In genomic region chr17:21719511-21720226, GRCh38 we compare ENCODE assay signal across 18 cellular contexts. TPM values are rescaled to one million over a fixed set of nuclear protein-coding genes. Genes with fewer than 3 reads are reported as not detected.
"Had no signal": no experiment of that assay in that cellular context is flagged by ENCODE, and none has a peak within 500 bp of the region (broad histone marks: within the 10 kb centered on the region; RNA-seq: fewer than 3 reads in every experiment).

No MANE protein-coding gene starts in this region.

RNA-seq across cellular contexts. Expression of gene KCNJ18, which starts 27.3 kb away (rescaled TPM):
- total RNA-seq: activated naive CD4-positive, alpha-beta T cell treated with anti-CD3 and anti-CD28 coated beads for 36 hours; activated naive CD4-positive, alpha-beta T cell treated with anti-CD3 and anti-CD28 coated beads, Interleukin-2, amount 50 U/mL, for 72 hours; activated naive CD8-positive, alpha-beta T cell treated with anti-CD3 and anti-CD28 coated beads, Interleukin-2, amount 10 ng/mL, durations not matched to agents 7 days and 5 days; activated T-cell treated with anti-CD3 and anti-CD28 coated beads, Interleukin-2, amount 50 U/mL, for 4 hours; activated T-cell treated with anti-CD3 and anti-CD28 coated beads, Interleukin-2, amount 50 U/mL, for 72 hours; activated T-helper 1 cell treated with anti-CD3 and anti-CD28 coated beads, Interleukin-12 subunit alpha, Interleukin-12 subunit beta, Interleukin-2, Interleukin-4 antibody, amounts not matched to agents 30 ng/mL and 10 ng/mL and 1 ng/mL, durations not matched to agents 14 hours and 24 hours and 36 hours; activated T-helper 17 cell treated with anti-CD3 and anti-CD28 coated beads, Interleukin-2, amount 50 U/mL, for 72 hours; activated T-helper 2 cell treated with anti-CD3 and anti-CD28 coated beads, Interferon-gamma antibody, Interleukin-2, Interleukin-4, amounts not matched to agents 10 μg/mL and 5 μg/mL and 100 μg/mL, durations not matched to agents 14 hours and 24 hours and 36 hours; adrenal gland; aorta; ascending aorta; astrocyte; body of pancreas; breast epithelium; bronchial epithelial cell; cardiac muscle cell; cardiac septum had no signal
- polyA plus RNA-seq: adipose tissue, adrenal gland, aorta, cardiac muscle cell had no signal
